25 cellular contexts compared by ENCODE assay signal in the genomic region with DNA sequence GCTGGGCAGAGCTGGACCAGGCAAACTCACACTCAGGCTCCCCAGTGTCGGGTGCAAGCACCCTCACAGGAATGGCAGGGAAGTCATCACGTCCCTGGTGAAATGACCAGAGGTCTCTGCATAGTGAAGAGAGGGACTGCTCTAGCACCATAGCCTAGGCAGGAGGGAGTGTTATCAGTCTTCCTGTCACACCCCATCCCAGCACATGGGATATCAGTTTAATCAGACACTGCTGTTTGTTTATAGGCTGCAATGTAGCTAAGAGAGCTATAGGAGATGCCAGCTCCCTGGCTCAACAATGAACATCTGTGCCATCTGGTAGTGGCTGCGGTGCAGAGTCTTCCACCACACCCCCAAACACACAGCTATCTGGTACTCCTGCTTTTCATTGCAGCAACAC.
"Had no signal": no experiment of that assay in that cellular context is flagged by ENCODE, and none has a peak within 500 bp of the region (broad histone marks: within the 10 kb centered on the region; RNA-seq: fewer than 3 reads in every experiment).

No MANE protein-coding gene starts in this region.

- H3K27ac ChIP-seq: breast epithelium, esophagus muscularis mucosa, heart right ventricle, right atrium auricular region, stomach, testis, upper lobe of left lung, VCaP had no signal

- H3K4me1 ChIP-seq: breast epithelium, right atrium auricular region, stomach, testis, upper lobe of left lung had no signal

- H3K9me3 Mint-ChIP-seq: neural crest cell had no signal

- DNase-seq: activated CD4-positive, alpha-beta T cell treated with anti-CD3 and anti-CD28 coated beads, Interleukin-2, amount 50 U/mL, for 1 hour; activated CD4-positive, CD25-positive, alpha-beta regulatory T cell treated with anti-CD3 and anti-CD28 coated beads, Interleukin-2, amount 50 U/mL, for 72 hours; activated CD8-positive, alpha-beta memory T cell treated with anti-CD3 and anti-CD28 coated beads for 24 hours; activated CD8-positive, alpha-beta memory T cell treated with anti-CD3 and anti-CD28 coated beads, Interleukin-2, amount 50 U/mL, for 48 hours; activated effector memory CD4-positive, alpha-beta T cell treated with anti-CD3 and anti-CD28 coated beads, Interleukin-2, amount 50 U/mL, for 16 hours; activated naive CD4-positive, alpha-beta T cell treated with anti-CD3 and anti-CD28 coated beads, Interleukin-2, amount 50 U/mL, for 16 hours; activated T-cell treated with anti-CD3 and anti-CD28 coated beads, Interleukin-2, amount 50 U/mL, for 48 hours; cerebellar nuclear complex; effector CD8-positive, alpha-beta T cell; heart right ventricle; kidney glomerular epithelial cell; left ventricle myocardium superior; stimulated activated CD4-positive, alpha-beta T cell treated with anti-CD3 and anti-CD28 coated beads, Interleukin-2, amount 100 ng/mL, for 24 hours; stomach; T-helper 1 cell; T-helper 9 cell; testis; upper lobe of left lung had no signal

- H3K4me3 Mint-ChIP-seq: neural crest cell had no signal

- H3K36me3 ChIP-seq: ascending aorta, breast epithelium, esophagus muscularis mucosa, heart right ventricle, right atrium auricular region, stomach, upper lobe of left lung had no signal

- H3K27ac Mint-ChIP-seq: progenitor cell of endocrine pancreas had no signal

- H3K4me3 ChIP-seq: ascending aorta, breast epithelium, esophagus muscularis mucosa, heart right ventricle, right atrium auricular region, stomach, testis, upper lobe of left lung had no signal

- H3K27me3 ChIP-seq: ascending aorta, breast epithelium, esophagus muscularis mucosa, heart right ventricle, right atrium auricular region, stomach, testis, upper lobe of left lung had no signal

- H3K9me3 ChIP-seq: ascending aorta, breast epithelium, esophagus muscularis mucosa, heart right ventricle, right atrium auricular region, stomach, testis, upper lobe of left lung had no signal

- H3K4me1 Mint-ChIP-seq: neural crest cell had no signal
